36 cellular contexts compared by ENCODE assay signal in the genomic region with DNA sequence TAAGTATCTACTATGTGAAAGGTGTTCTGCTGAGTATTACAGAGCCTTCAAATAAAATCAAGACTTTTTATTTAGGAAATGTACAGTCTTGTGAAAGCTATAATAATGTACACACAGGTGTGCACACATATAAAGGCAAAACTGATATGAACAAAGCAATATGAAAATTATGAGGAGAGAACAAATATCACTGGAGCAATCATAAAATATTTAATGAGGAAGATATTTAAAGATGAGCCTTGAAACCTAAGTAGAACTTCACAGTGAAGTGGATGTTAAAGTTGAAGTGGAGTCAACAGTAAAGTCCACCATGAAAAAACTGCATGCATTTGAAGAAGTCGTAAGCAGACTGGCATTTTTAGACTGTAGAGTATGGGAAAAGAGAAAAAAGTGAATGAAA. TPM values are rescaled to one million over a fixed set of nuclear protein-coding genes. Genes with fewer than 3 reads are reported as not detected.
A peak's percentile ranks its signal among the peaks of the same experiment; 100 is the strongest.
DNase-seq lines count a peak whose midpoint lies in the region; ATAC-seq and TF ChIP-seq lines count a peak whose summit lies in the region.
"Had no signal": no experiment of that assay in that cellular context is flagged by ENCODE, and none has a peak within 500 bp of the region (broad histone marks: within the 10 kb centered on the region; RNA-seq: fewer than 3 reads in every experiment).

No MANE protein-coding gene starts in this region.

- H3K27ac ChIP-seq in VCaP = peak overlapping the region; percentile 56; the same call in 1 of the 2 replicates
- H3K27ac ChIP-seq: 22Rv1; A549; BLaER1; BLaER1 treated with 17β-estradiol and CSF1 and Interleukin-3, amounts not matched to agents 10 nM and 100 nM had no signal

- no peak overlapping the region for H3K4me3 ChIP-seq in LNCaP clone FGC (ENCODE audit: low read depth, low read length)
- H3K4me3 ChIP-seq: A549; BLaER1; BLaER1 treated with 17β-estradiol and CSF1 and Interleukin-3, amounts not matched to agents 10 nM and 100 nM had no signal

- DNase-seq in DMS53 (lab: John Stamatoyannopoulos, UW) (peak; percentile 6), DMS53 treated with DMSO at 0.1 percent for 48 hours (lab: John Stamatoyannopoulos, UW; ENCODE audit: unreplicated experiment) (no peak), NCI-H526 treated with DMSO at 0.1 percent for 48 hours (lab: John Stamatoyannopoulos, UW) (peak; percentile 35), NCI-H526 (lab: John Stamatoyannopoulos, UW) (no peak), LNCaP clone FGC (ENCODE audit: low read depth) (peak; percentile 95), left ventricle myocardium superior (no peak)
- DNase-seq: 8988T; ACHN; AML-193; BE2C; C1 segment of cervical spinal cord; Caco-2; Calu3; CD4-positive, alpha-beta memory T cell; CD4-positive, alpha-beta T cell; CD4-positive, CD25-positive, alpha-beta regulatory T cell; CD8-positive, alpha-beta memory T cell; CD8-positive, alpha-beta T cell; COR-L47; DMS 273 treated with DMSO at 0.1 percent for 48 hours; DMS153; DMS79; DMS79 treated with DMSO at 0.1 percent for 48 hours; DND-41; EL had no signal

- intact Hi-C loops in left ventricle myocardium superior (cut with micrococcal nuclease) = no loop called here

- TF ChIP-seq CTCF in LNCaP clone FGC (IDR thresholded peaks at IDR 0.05; ENCODE audit: control insufficient read depth, extremely low read depth, insufficient read depth) = no peak
- no peak for TF ChIP-seq CTCF in VCaP (conservative IDR thresholded peaks at IDR 0.05)

- no peak for ATAC-seq in GM18519 (IDR thresholded peaks at IDR 0.05; ENCODE audit: low FRiP score, unreplicated experiment)
- ATAC-seq in left ventricle myocardium superior = no peak
- ATAC-seq: A549; CD8-positive, alpha-beta T cell had no signal

RNA-seq across cellular contexts. Expression of a gene that starts 18.5 kb away (rescaled TPM):
- total RNA-seq in left ventricle myocardium superior = not detected
- total RNA-seq: A172; A673; B cell; Caco-2; Calu3; CD4-positive, alpha-beta memory T cell; CD4-positive, alpha-beta T cell; CD4-positive, CD25-positive, alpha-beta regulatory T cell; CD8-positive, alpha-beta memory T cell; CD8-positive, alpha-beta T cell; Daoy; G401 had no signal

RNA-seq across cellular contexts. Expression of a gene that starts 46.6 kb away (rescaled TPM):
- not detected for total RNA-seq in left ventricle myocardium superior
- total RNA-seq: A172; A673; B cell; Caco-2; Calu3; CD4-positive, alpha-beta memory T cell; CD4-positive, alpha-beta T cell; CD4-positive, CD25-positive, alpha-beta regulatory T cell; CD8-positive, alpha-beta memory T cell; CD8-positive, alpha-beta T cell; Daoy; G401 had no signal

RNA-seq across cellular contexts. Expression of a gene that starts 53.0 kb away (rescaled TPM):
- not detected for total RNA-seq in left ventricle myocardium superior
- total RNA-seq: A172; A673; B cell; Caco-2; Calu3; CD4-positive, alpha-beta memory T cell; CD4-positive, alpha-beta T cell; CD4-positive, CD25-positive, alpha-beta regulatory T cell; CD8-positive, alpha-beta memory T cell; CD8-positive, alpha-beta T cell; Daoy; G401 had no signal

RNA-seq across cellular contexts. Expression of a gene that starts 53.5 kb away (rescaled TPM):
- total RNA-seq in left ventricle myocardium superior = not detected
- total RNA-seq: A172; A673; B cell; Caco-2; Calu3; CD4-positive, alpha-beta memory T cell; CD4-positive, alpha-beta T cell; CD4-positive, CD25-positive, alpha-beta regulatory T cell; CD8-positive, alpha-beta memory T cell; CD8-positive, alpha-beta T cell; Daoy; G401 had no signal

Comparison
In these comparisons a context has a peak if more than half of its experiments do, and no peak if none do; other contexts are left out.
1. DNase-seq: peak in DMS53 (single experiment), NCI-H526 treated with DMSO at 0.1 percent for 48 hours (single experiment) and LNCaP clone FGC (single experiment); none in DMS53 treated with DMSO at 0.1 percent for 48 hours (single experiment), NCI-H526 (0 of 2) and left ventricle myocardium superior (single experiment).